ENCODE assay signal across 3 cellular contexts in the genomic region with DNA sequence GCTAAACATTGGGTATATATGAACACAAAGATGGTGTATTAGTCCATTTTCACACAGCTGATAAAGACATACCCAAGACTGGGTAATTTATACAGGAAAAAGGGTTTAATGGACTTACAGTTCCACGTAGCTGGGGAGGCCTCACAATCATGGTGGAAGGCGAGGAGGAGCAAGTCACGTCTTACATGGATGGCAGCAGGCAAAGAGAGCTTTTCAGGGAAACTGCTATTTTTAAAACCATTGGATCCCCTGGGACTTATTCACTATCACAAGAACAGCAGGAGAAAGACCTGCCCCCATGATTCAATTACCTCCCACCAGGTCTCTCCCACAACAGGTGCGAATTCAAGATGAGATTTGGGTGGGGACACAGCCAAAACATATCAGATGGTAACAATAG. TPM values are rescaled to one million over a fixed set of nuclear protein-coding genes. Genes with fewer than 3 reads are reported as not detected.
"Had no signal": no experiment of that assay in that cellular context is flagged by ENCODE, and none has a peak within 500 bp of the region (broad histone marks: within the 10 kb centered on the region; RNA-seq: fewer than 3 reads in every experiment).

No MANE protein-coding gene starts in this region.

RNA-seq across cellular contexts. Expression of a gene that starts 31.0 kb away (rescaled TPM):
- total RNA-seq: OCI-LY7, RPMI7951, SJSA1 had no signal
